In the genomic region with DNA sequence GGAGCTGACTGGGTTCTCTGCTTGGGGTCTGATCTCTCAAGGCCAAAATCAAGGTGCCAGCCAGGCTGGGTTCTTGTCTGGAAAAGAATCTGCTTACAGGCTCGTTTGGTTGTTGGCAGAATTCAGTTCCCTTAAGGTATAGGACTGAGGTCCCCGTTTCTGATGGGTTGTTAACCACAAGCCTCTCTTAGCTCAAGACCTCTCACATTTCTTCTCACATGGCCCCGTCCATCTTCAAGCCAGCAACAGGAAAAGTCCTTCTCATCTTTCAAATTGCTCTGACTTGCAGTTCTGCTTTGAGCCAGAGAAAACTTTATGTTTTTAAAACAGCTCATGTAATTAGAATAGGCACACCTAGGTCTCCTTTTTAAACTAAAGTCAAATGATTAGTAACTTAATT, we compare ENCODE assay signal across 12 cellular contexts. TPM values are rescaled to one million over a fixed set of nuclear protein-coding genes. Genes with fewer than 3 reads are reported as not detected.
A peak's percentile ranks its signal among the peaks of the same experiment; 100 is the strongest.
DNase-seq lines count a peak whose midpoint lies in the region; ATAC-seq and TF ChIP-seq lines count a peak whose summit lies in the region.
"Had no signal": no experiment of that assay in that cellular context is flagged by ENCODE, and none has a peak within 500 bp of the region (broad histone marks: within the 10 kb centered on the region; RNA-seq: fewer than 3 reads in every experiment).

No MANE protein-coding gene starts in this region.

- H3K4me3 ChIP-seq in GM23248 (peak overlapping the region; percentile 65), RWPE2 (ENCODE audit: severe bottlenecking) (no peak overlapping the region), skeletal muscle satellite cell (ENCODE audit: low read length) (peak overlapping the region; percentile 73)

- no peaks in the 10 kb centered on the region for H3K36me3 ChIP-seq in GM23248 (ENCODE audit: low read depth)
- no peaks in the 10 kb centered on the region for H3K36me3 ChIP-seq in RWPE2 (ENCODE audit: low read depth)
- no peaks in the 10 kb centered on the region for H3K36me3 ChIP-seq in skeletal muscle satellite cell (ENCODE audit: insufficient read depth, low read length)

- peaks cover 0 to 7% (median 1%) of the 10 kb centered on the region in 5 donors for H3K27me3 Mint-ChIP-seq in naive thymus-derived CD8-positive, alpha-beta T cell
- H3K27me3 Mint-ChIP-seq: activated B cell treated with CpG ODN at 0.5 μM for 24 hours had no signal

- H3K9me3 Mint-ChIP-seq in naive thymus-derived CD8-positive, alpha-beta T cell = no peaks in the 10 kb centered on the region
- H3K9me3 Mint-ChIP-seq: activated B cell treated with CpG ODN at 0.5 μM for 24 hours; CD4-positive, alpha-beta memory T cell; stimulated activated effector memory CD8-positive, alpha-beta T cell treated with anti-CD3 and anti-CD28 coated beads, Interleukin-12 subunit alpha, Interleukin-12 subunit beta, amount 100 ng/mL, for 72 hours had no signal

- in situ Hi-C loops in GM23248 (cut with MboI) = no loop called here

- H3K4me1 Mint-ChIP-seq in naive thymus-derived CD8-positive, alpha-beta T cell = peaks cover 0 to 8% (median 0%) of the 10 kb centered on the region in 4 donors
- H3K4me1 Mint-ChIP-seq: CD4-positive, alpha-beta memory T cell; stimulated activated effector memory CD8-positive, alpha-beta T cell treated with anti-CD3 and anti-CD28 coated beads, Interleukin-12 subunit alpha, Interleukin-12 subunit beta, amount 100 ng/mL, for 72 hours had no signal

- peak overlapping the region; percentile 43 for H2AFZ ChIP-seq in GM23248

- peaks cover 36% of the 10 kb centered on the region for H3K4me1 ChIP-seq in GM23248 (ENCODE audit: insufficient read depth)
- peaks cover 33% of the 10 kb centered on the region for H3K4me1 ChIP-seq in RWPE2 (ENCODE audit: insufficient read depth, poor library complexity, severe bottlenecking)
- peaks cover 39% of the 10 kb centered on the region for H3K4me1 ChIP-seq in skeletal muscle satellite cell (ENCODE audit: control insufficient read depth, insufficient read depth, low read length)

- H3K4me3 Mint-ChIP-seq in naive thymus-derived CD8-positive, alpha-beta T cell = peak overlapping the region in 1 of 10 donors; percentile 6
- H3K4me3 Mint-ChIP-seq: activated B cell treated with CpG ODN at 0.5 μM for 24 hours; CD4-positive, alpha-beta memory T cell; stimulated activated effector memory CD8-positive, alpha-beta T cell treated with anti-CD3 and anti-CD28 coated beads, Interleukin-12 subunit alpha, Interleukin-12 subunit beta, amount 100 ng/mL, for 72 hours had no signal

- H3K27me3 ChIP-seq in GM23248 (replicated peaks; ENCODE audit: insufficient read depth) (no peaks in the 10 kb centered on the region), RWPE2 (ENCODE audit: insufficient read depth, poor library complexity, severe bottlenecking) (no peaks in the 10 kb centered on the region), skeletal muscle satellite cell (ENCODE audit: control insufficient read depth, insufficient read depth, low read length) (no peaks in the 10 kb centered on the region)

- peaks cover 98% of the 10 kb centered on the region for H3K79me2 ChIP-seq in GM23248 (ENCODE audit: insufficient read depth)

- H3F3A ChIP-seq in GM23248 (ENCODE audit: insufficient read depth) = peaks cover 32% of the 10 kb centered on the region

- peaks cover 0 to 2% (median 0%) of the 10 kb centered on the region in 3 donors for H3K36me3 Mint-ChIP-seq in naive thymus-derived CD8-positive, alpha-beta T cell
- H3K36me3 Mint-ChIP-seq: CD4-positive, alpha-beta memory T cell; stimulated activated effector memory CD8-positive, alpha-beta T cell treated with anti-CD3 and anti-CD28 coated beads, Interleukin-12 subunit alpha, Interleukin-12 subunit beta, amount 100 ng/mL, for 72 hours had no signal

- H3K9me3 ChIP-seq in GM23248 (ENCODE audit: low read depth) = no peaks in the 10 kb centered on the region
- no peaks in the 10 kb centered on the region for H3K9me3 ChIP-seq in RWPE2 (ENCODE audit: severe bottlenecking)
- no peaks in the 10 kb centered on the region for H3K9me3 ChIP-seq in skeletal muscle satellite cell (replicated peaks; ENCODE audit: low read length)

- H3K4me2 ChIP-seq in GM23248 (ENCODE audit: unreplicated experiment) (peak overlapping the region; percentile 87), skeletal muscle satellite cell (ENCODE audit: low read length) (peak overlapping the region; percentile 87)

- 32 to 35% methylated on average over 3 of the region's 3 CpGs for WGBS in GM23248 (ENCODE audit: low coverage in 1 of 2, low lambda C conversion rate in 2 of 2, missing lambda C conversion rate in 2 of 2), 2 experiments

- no peak for TF ChIP-seq CTCF in RWPE2 (IDR thresholded peaks at IDR 0.05; ENCODE audit: poor library complexity, severe bottlenecking)

- peak; percentile 19; the same call in 1 of the 3 replicates for ATAC-seq in RWPE2 (ENCODE audit: low read depth)
- ATAC-seq in GM19463 (IDR thresholded peaks at IDR 0.05; ENCODE audit: unreplicated experiment) = no peak
- ATAC-seq in naive thymus-derived CD8-positive, alpha-beta T cell = no peak
- ATAC-seq: stimulated activated effector memory CD8-positive, alpha-beta T cell treated with anti-CD3 and anti-CD28 coated beads, Interleukin-12 subunit alpha, Interleukin-12 subunit beta, amount 100 ng/mL, for 72 hours had no signal

- H3K9ac ChIP-seq in GM23248 (peak overlapping the region; percentile 51), skeletal muscle satellite cell (ENCODE audit: low read depth, low read length) (peak overlapping the region; percentile 89)

- no peaks in the 10 kb centered on the region for H4K20me1 ChIP-seq in GM23248 (ENCODE audit: insufficient read depth)

- peak; percentile 36 for DNase-seq in GM23248
- DNase-seq in RWPE2 (ENCODE audit: low spot score) = no peak
- peak; percentile 59 for DNase-seq in fibroblast of peridontal ligament (ENCODE audit: extremely low read depth)
- DNase-seq in SHP77 (lab: John Stamatoyannopoulos, UW) = no peak
- no peak for DNase-seq in COR-L47 (lab: John Stamatoyannopoulos, UW)
- DNase-seq in naive thymus-derived CD8-positive, alpha-beta T cell = no peak
- DNase-seq: activated B cell treated with CpG ODN at 0.5 μM for 24 hours; CD4-positive, alpha-beta memory T cell; NCI-H2029 had no signal

- no peaks in the 10 kb centered on the region for H3K9me2 ChIP-seq in GM23248 (ENCODE audit: insufficient read depth)

- H3K27ac ChIP-seq in GM23248 (peak overlapping the region; percentile 33), RWPE2 (ENCODE audit: poor library complexity, severe bottlenecking) (peak overlapping the region; percentile 43)

- POLR2A ChIA-PET in naive thymus-derived CD8-positive, alpha-beta T cell (lab: Charles Lee) = no interaction called here

- peak overlapping the region in 1 of 10 donors; percentile 50 for H3K27ac Mint-ChIP-seq in naive thymus-derived CD8-positive, alpha-beta T cell
- H3K27ac Mint-ChIP-seq: activated B cell treated with CpG ODN at 0.5 μM for 24 hours; CD4-positive, alpha-beta memory T cell; stimulated activated effector memory CD8-positive, alpha-beta T cell treated with anti-CD3 and anti-CD28 coated beads, Interleukin-12 subunit alpha, Interleukin-12 subunit beta, amount 100 ng/mL, for 72 hours had no signal

RNA-seq across cellular contexts. Expression of a gene that starts 20.4 kb away (rescaled TPM):
- 47.0 and 64.0 TPM in 2 replicates for total RNA-seq in GM23248 (2014; rRNA removed; shearing (Covaris generic))
- polyA plus RNA-seq in GM23248 (2016; fragmentation: Nextera tagmentation; extraction: Ambion mirVana) = 128 and 135 TPM in 2 replicates
- 41.3 and 52.2 TPM in 2 replicates for total RNA-seq in skeletal muscle satellite cell (2012; rRNA removed)
- total RNA-seq in naive thymus-derived CD8-positive, alpha-beta T cell = under 1 TPM in 1 of 2 experiments, not detected in 1; 0.13 TPM
- under 1 TPM in 2 of 3 donors, not detected in 1; 0.10 to 0.42 TPM for polyA plus RNA-seq in naive thymus-derived CD8-positive, alpha-beta T cell

Comparison
In these comparisons a context has a peak if more than half of its experiments do, and no peak if none do; other contexts are left out.
1. DNase-seq: peak in GM23248 (single experiment) and fibroblast of peridontal ligament (single experiment); none in RWPE2 (single experiment), SHP77 (0 of 2), COR-L47 (single experiment) and naive thymus-derived CD8-positive, alpha-beta T cell (0 of 10).
2. RNA of a gene that starts 20.4 kb away (total RNA-seq): 47.0 to 64.0 TPM in GM23248; 0.13 TPM in naive thymus-derived CD8-positive, alpha-beta T cell; every median in the first group is over 10 times any median in the second.